In the genomic region with DNA sequence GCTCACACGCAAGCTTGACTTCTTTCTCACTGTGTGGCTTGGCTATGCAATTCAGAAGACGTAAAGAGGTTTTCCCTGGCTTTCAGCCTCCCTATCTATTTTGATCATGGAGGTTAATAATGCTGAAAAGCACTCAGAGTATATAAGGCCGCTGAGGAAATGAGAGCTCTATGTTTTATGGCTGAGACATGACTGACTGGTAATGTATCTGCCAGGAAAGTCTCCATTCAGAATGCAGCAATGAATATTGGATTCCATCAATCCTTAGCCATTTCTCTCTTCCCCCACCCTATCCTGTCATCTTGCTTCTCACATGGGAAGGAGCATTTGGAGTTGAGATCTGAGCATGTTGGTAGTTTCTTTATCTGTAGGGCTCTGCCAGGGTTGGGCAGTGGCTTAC, we compare ENCODE assay signal across 2 cellular contexts.
TF ChIP-seq lines count a peak whose summit lies in the region.

No MANE protein-coding gene starts in this region.

TF ChIP-seq in GM23338, 12 proteins besides CTCF, POLR2A, EP300 and RAD21:
- TF ChIP-seq, protein P1, sequence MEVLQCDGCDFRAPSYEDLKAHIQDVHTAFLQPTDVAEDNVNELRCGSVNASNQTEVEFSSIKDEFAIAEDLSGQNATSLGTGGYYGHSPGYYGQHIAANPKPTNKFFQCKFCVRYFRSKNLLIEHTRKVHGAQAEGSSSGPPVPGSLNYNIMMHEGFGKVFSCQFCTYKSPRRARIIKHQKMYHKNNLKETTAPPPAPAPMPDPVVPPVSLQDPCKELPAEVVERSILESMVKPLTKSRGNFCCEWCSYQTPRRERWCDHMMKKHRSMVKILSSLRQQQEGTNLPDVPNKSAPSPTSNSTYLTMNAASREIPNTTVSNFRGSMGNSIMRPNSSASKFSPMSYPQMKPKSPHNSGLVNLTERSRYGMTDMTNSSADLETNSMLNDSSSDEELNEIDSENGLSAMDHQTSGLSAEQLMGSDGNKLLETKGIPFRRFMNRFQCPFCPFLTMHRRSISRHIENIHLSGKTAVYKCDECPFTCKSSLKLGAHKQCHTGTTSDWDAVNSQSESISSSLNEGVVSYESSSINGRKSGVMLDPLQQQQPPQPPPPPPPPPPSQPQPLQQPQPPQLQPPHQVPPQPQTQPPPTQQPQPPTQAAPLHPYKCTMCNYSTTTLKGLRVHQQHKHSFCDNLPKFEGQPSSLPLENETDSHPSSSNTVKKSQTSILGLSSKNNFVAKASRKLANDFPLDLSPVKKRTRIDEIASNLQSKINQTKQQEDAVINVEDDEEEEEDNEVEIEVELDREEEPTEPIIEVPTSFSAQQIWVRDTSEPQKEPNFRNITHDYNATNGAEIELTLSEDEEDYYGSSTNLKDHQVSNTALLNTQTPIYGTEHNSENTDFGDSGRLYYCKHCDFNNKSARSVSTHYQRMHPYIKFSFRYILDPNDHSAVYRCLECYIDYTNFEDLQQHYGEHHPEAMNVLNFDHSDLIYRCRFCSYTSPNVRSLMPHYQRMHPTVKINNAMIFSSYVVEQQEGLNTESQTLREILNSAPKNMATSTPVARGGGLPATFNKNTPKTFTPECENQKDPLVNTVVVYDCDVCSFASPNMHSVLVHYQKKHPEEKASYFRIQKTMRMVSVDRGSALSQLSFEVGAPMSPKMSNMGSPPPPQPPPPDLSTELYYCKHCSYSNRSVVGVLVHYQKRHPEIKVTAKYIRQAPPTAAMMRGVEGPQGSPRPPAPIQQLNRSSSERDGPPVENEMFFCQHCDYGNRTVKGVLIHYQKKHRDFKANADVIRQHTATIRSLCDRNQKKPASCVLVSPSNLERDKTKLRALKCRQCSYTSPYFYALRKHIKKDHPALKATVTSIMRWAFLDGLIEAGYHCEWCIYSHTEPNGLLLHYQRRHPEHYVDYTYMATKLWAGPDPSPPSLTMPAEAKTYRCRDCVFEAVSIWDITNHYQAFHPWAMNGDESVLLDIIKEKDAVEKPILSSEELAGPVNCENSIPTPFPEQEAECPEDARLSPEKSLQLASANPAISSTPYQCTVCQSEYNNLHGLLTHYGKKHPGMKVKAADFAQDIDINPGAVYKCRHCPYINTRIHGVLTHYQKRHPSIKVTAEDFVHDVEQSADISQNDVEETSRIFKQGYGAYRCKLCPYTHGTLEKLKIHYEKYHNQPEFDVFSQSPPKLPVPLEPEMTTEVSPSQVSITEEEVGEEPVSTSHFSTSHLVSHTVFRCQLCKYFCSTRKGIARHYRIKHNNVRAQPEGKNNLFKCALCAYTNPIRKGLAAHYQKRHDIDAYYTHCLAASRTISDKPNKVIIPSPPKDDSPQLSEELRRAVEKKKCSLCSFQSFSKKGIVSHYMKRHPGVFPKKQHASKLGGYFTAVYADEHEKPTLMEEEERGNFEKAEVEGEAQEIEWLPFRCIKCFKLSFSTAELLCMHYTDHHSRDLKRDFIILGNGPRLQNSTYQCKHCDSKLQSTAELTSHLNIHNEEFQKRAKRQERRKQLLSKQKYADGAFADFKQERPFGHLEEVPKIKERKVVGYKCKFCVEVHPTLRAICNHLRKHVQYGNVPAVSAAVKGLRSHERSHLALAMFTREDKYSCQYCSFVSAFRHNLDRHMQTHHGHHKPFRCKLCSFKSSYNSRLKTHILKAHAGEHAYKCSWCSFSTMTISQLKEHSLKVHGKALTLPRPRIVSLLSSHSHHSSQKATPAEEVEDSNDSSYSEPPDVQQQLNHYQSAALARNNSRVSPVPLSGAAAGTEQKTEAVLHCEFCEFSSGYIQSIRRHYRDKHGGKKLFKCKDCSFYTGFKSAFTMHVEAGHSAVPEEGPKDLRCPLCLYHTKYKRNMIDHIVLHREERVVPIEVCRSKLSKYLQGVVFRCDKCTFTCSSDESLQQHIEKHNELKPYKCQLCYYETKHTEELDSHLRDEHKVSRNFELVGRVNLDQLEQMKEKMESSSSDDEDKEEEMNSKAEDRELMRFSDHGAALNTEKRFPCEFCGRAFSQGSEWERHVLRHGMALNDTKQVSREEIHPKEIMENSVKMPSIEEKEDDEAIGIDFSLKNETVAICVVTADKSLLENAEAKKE (CRISPR knock-in tag; IDR thresholded peaks at IDR 0.05): no peak
- TF ChIP-seq JUNB (IDR thresholded peaks at IDR 0.05; ENCODE audit: unreplicated experiment) (no peak), CREB1 (CRISPR knock-in tag; IDR thresholded peaks at IDR 0.05; ENCODE audit: low read depth) (no peak)
- TF ChIP-seq, protein P2, sequence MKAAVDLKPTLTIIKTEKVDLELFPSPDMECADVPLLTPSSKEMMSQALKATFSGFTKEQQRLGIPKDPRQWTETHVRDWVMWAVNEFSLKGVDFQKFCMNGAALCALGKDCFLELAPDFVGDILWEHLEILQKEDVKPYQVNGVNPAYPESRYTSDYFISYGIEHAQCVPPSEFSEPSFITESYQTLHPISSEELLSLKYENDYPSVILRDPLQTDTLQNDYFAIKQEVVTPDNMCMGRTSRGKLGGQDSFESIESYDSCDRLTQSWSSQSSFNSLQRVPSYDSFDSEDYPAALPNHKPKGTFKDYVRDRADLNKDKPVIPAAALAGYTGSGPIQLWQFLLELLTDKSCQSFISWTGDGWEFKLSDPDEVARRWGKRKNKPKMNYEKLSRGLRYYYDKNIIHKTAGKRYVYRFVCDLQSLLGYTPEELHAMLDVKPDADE (IDR thresholded peaks at IDR 0.05): no peak

TF ChIP-seq in H1, 55 proteins besides CTCF, POLR2A, EP300 and RAD21 (continued from another document):
- no peak for TF ChIP-seq GTF2F1 (IDR thresholded peaks at IDR 0.05; ENCODE audit: borderline replicate concordance, low read depth, low read length)
- TF ChIP-seq TAF7 (optimal IDR thresholded peaks at IDR 0.05; ENCODE audit: borderline replicate concordance, low read depth, low read length): no peak
- no peak for TF ChIP-seq KDM4A (IDR thresholded peaks at IDR 0.05; ENCODE audit: low read depth, low read length, severe bottlenecking)
- TF ChIP-seq SIRT6 (IDR thresholded peaks at IDR 0.05; ENCODE audit: low read length): no peak
- TF ChIP-seq HDAC2 (IDR thresholded peaks at IDR 0.05; ENCODE audit: borderline replicate concordance in 1 of 2, low read depth in 2 of 2, low read length in 2 of 2): no peak
- no peak for TF ChIP-seq JUND (IDR thresholded peaks at IDR 0.05; ENCODE audit: low read length)
- TF ChIP-seq BRCA1 (IDR thresholded peaks at IDR 0.05; ENCODE audit: low read depth, low read length): no peak
- TF ChIP-seq SP1 (IDR thresholded peaks at IDR 0.05; ENCODE audit: low read depth, low read length): no peak
- TF ChIP-seq SUZ12 (IDR thresholded peaks at IDR 0.05; ENCODE audit: low read length): no peak
- TF ChIP-seq CBX8 (IDR thresholded peaks at IDR 0.05; ENCODE audit: borderline replicate concordance, low read depth, low read length): no peak
